9 cellular contexts compared by ENCODE assay signal in the genomic region with DNA sequence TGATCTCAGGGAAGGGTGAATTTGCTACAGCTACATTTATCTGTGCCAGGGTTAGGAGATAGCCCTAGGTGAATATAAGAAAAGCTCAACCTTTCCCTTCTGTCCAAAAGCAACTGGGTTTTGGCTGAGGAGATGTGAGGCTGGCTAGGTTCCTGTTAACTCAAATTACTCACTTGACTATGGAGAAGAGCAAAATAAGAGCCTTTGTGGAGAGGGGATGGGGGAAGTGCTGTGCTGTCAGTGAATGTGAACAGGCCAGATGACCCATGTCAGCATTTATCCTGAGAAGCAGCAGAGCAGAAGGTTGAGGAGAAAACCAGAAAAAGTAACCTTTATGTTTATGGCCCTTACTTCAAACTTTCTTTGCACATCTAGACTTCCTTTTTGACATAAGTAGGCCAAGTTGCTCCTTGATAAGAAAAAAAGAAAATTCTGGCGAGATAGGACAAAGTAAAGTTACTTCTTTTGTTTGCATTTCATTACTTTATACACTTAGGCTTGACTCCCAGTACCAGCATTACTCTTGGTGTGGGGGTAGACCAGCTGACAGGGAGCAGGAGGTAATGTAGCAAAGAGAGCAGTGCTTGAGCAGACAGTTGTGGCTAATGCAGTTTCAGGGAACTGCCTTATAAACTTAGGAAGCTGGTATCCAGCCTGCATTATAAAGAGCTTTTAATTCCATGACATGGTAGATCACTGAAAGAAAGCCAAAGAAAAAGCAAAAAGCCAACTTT. TPM values are rescaled to one million over a fixed set of nuclear protein-coding genes. Genes with fewer than 3 reads are reported as not detected.
DNase-seq lines count a peak whose midpoint lies in the region; ATAC-seq and TF ChIP-seq lines count a peak whose summit lies in the region.
"Had no signal": no experiment of that assay in that cellular context is flagged by ENCODE, and none has a peak within 500 bp of the region (broad histone marks: within the 10 kb centered on the region; RNA-seq: fewer than 3 reads in every experiment).

No MANE protein-coding gene starts in this region.

- H3K9me3 ChIP-seq in PC-3 (ENCODE audit: low read length) (no peaks in the 10 kb centered on the region), prostate gland (no peaks in the 10 kb centered on the region)

- H2AFZ ChIP-seq in GM23338 (no peak overlapping the region), PC-3 (ENCODE audit: low read length) (no peak overlapping the region)

- WGBS in prostate gland, result 19% methylated on average over 1 of the region's 1 CpG

- H3K4me1 ChIP-seq in GM23338 (ENCODE audit: insufficient read depth) (peaks cover 61% of the 10 kb centered on the region), PC-3 (ENCODE audit: insufficient read depth, low read length) (peaks cover 14% of the 10 kb centered on the region), prostate gland (replicated peaks) (no peaks in the 10 kb centered on the region)

- no peaks in the 10 kb centered on the region for H3F3A ChIP-seq in GM23338 (replicated peaks; ENCODE audit: low read depth)
- no peaks in the 10 kb centered on the region for H3F3A ChIP-seq in PC-3 (ENCODE audit: low read length, unreplicated experiment)

- H3K9me3 Mint-ChIP-seq in GM23338, result no peaks in the 10 kb centered on the region; the same call in 2 of the 3 replicates

- H3K4me2 ChIP-seq in GM23338, result peak overlapping the region; percentile 21; the same call in 1 of the 2 replicates
- no peak overlapping the region for H3K4me2 ChIP-seq in PC-3 (ENCODE audit: low read length)

- H3K4me3 ChIP-seq in GM23338 (no peak overlapping the region), PC-3 (ENCODE audit: low read length) (no peak overlapping the region), fibroblast of mammary gland (ENCODE audit: control insufficient read depth, low read depth, low read length) (no peak overlapping the region), prostate gland (no peak overlapping the region)

- POLR2A ChIA-PET in PC-3 (lab: Charles Lee; ENCODE audit: unreplicated experiment), result no interaction called here

- no peak for TF ChIP-seq CTCF in GM23338 (conservative IDR thresholded peaks at IDR 0.05; ENCODE audit: low read depth in 2 of 2)
- TF ChIP-seq CTCF in PC-3 (conservative IDR thresholded peaks at IDR 0.05; ENCODE audit: low read depth, low read length), result no peak
- TF ChIP-seq CTCF in fibroblast of mammary gland (conservative IDR thresholded peaks at IDR 0.05; ENCODE audit: control insufficient read depth, insufficient read depth, low read depth, low read length), result no peak
- no peak for TF ChIP-seq CTCF in prostate gland (IDR thresholded peaks at IDR 0.05)

- H3K36me3 ChIP-seq in GM23338 (ENCODE audit: insufficient read depth) (no peaks in the 10 kb centered on the region), PC-3 (ENCODE audit: low read depth, low read length) (no peaks in the 10 kb centered on the region), prostate gland (no peaks in the 10 kb centered on the region)

- peak; percentile 54 for ATAC-seq in GM23338
- ATAC-seq in PC-3, result peak; percentile 38; the same call in 1 of the 2 replicates
- ATAC-seq in HG02642 (IDR thresholded peaks at IDR 0.05; ENCODE audit: poor library complexity, unreplicated experiment), result no peak
- no peak for ATAC-seq in GM19035 (IDR thresholded peaks at IDR 0.05; ENCODE audit: unreplicated experiment)

- peaks cover 61% of the 10 kb centered on the region for H3K4me1 Mint-ChIP-seq in GM23338

- no peaks in the 10 kb centered on the region for H3K27me3 ChIP-seq in GM23338 (ENCODE audit: insufficient read depth)
- H3K27me3 ChIP-seq in PC-3 (ENCODE audit: low read length), result no peaks in the 10 kb centered on the region
- no peaks in the 10 kb centered on the region for H3K27me3 ChIP-seq in prostate gland (replicated peaks; ENCODE audit: insufficient read depth)

- H3K27ac Mint-ChIP-seq in GM23338, result no peak overlapping the region

- intact Hi-C loops in PC-3 (cut with micrococcal nuclease) (no loop called here), prostate gland (cut with DNase I) (no loop called here)

- H3K4me3 Mint-ChIP-seq in GM23338, result no peak overlapping the region

- H3K9ac ChIP-seq in PC-3 (ENCODE audit: low read length), result no peak overlapping the region

- H3K79me2 ChIP-seq in GM23338 (replicated peaks; ENCODE audit: insufficient read depth) (peaks cover 100% of the 10 kb centered on the region), PC-3 (ENCODE audit: low read length) (peaks cover 99% of the 10 kb centered on the region)

- BruUV-seq in PC-3 (replicated peaks; lab: Mats Ljungman, UMichigan), result no TSS peak

- CTCF ChIA-PET in PC-3 (lab: Charles Lee), result no interaction called here

- H3K27me3 Mint-ChIP-seq in GM23338 (ENCODE audit: insufficient read depth, low read depth, poor library complexity), result no peaks in the 10 kb centered on the region

- no peaks in the 10 kb centered on the region for H3K9me2 ChIP-seq in GM23338 (ENCODE audit: insufficient read depth)
- no peaks in the 10 kb centered on the region for H3K9me2 ChIP-seq in PC-3 (replicated peaks; ENCODE audit: low read length)

- no peak for TF ChIP-seq POLR2A in prostate gland (IDR thresholded peaks at IDR 0.05)

- DNase-seq in GM23338 (ENCODE audit: low spot score) (no peak), PC-3 (no peak), fibroblast of mammary gland (ENCODE audit: low read depth) (peak; percentile 37), pons (ENCODE audit: low spot score) (peak; percentile 91), middle frontal gyrus (ENCODE audit: extremely low spot score, low spot score) (no peak), prostate gland (ENCODE audit: low spot score) (no peak)
- DNase-seq: SHP77 treated with DMSO at 0.1 percent for 48 hours had no signal

- H4K20me1 ChIP-seq in GM23338 (replicated peaks; ENCODE audit: insufficient read depth) (peaks cover 83% of the 10 kb centered on the region), PC-3 (ENCODE audit: low read length) (peaks cover 21% of the 10 kb centered on the region)

- H3K27ac ChIP-seq in GM23338 (ENCODE audit: low read depth) (peak overlapping the region; percentile 76), PC-3 (ENCODE audit: low read length) (no peak overlapping the region), prostate gland (no peak overlapping the region)

- H3K36me3 Mint-ChIP-seq in GM23338 (ENCODE audit: low read depth), result no peaks in the 10 kb centered on the region; the same call in 2 of the 3 replicates

TF ChIP-seq in GM23338, 12 proteins besides CTCF, POLR2A, EP300 and RAD21 (continues in another document):
- no peak for TF ChIP-seq ZNF331 (CRISPR knock-in tag; IDR thresholded peaks at IDR 0.05; ENCODE audit: low read depth)

RNA-seq across cellular contexts. Expression of gene MAPK6, which starts 21.3 kb away (rescaled TPM):
- 92.3 and 94.9 TPM in 2 replicates for total RNA-seq in GM23338 (2014; rRNA removed; shearing (Covaris generic))
- 40.9 and 43.5 TPM in 2 replicates for polyA plus RNA-seq in GM23338 (2016; fragmentation: Nextera tagmentation; extraction: Ambion mirVana)
- total RNA-seq in PC-3 (2014; rRNA removed), result 21.9 and 22.5 TPM in 2 replicates
- 10 to 100 TPM; 22.1 to 23.8 TPM for total RNA-seq in prostate gland

Comparison
In these comparisons a context has a peak if more than half of its experiments do, and no peak if none do; other contexts are left out.
1. ATAC-seq: peak in GM23338 (single experiment) and PC-3 (single experiment); none in HG02642 (single experiment) and GM19035 (single experiment).
2. DNase-seq: peak in fibroblast of mammary gland (single experiment) and pons (single experiment); none in GM23338 (single experiment), PC-3 (single experiment), middle frontal gyrus (single experiment) and prostate gland (single experiment).